ENCODE assay signal across 28 cellular contexts in the genomic region with DNA sequence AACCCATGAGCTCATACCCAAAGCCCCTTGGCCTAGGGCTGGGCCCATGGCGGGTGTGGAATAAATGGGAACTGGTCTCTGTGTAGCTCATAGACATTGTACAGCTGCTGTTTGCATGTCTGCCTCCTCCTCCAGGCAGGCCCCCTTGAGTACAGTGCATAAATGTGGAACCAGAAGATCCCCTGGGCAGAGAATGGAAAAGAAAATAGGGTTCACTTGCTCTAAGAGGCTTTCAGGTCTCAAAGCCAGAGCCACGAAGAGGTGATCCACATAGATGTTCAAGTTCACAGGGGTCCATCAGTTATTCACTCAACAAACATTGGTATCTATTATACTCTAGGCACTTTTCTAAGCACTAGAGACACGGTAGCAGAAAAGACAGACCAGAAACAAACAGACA.
"Had no signal": no experiment of that assay in that cellular context is flagged by ENCODE, and none has a peak within 500 bp of the region (broad histone marks: within the 10 kb centered on the region; RNA-seq: fewer than 3 reads in every experiment).

No MANE protein-coding gene starts in this region.

- FAIRE-seq: urothelium cell line had no signal

- H3K4me1 Mint-ChIP-seq: stimulated activated effector memory CD8-positive, alpha-beta T cell treated with anti-CD3 and anti-CD28 coated beads, Interleukin-12 subunit alpha, Interleukin-12 subunit beta, amount 100 ng/mL, for 72 hours; stimulated activated memory B cell treated with anti-CD40 and anti-IgM and Interleukin-4, amounts not matched to agents 10 μg/mL and 1 μg/mL and 100 μg/mL, for 72 hours; stimulated activated naive B cell treated with anti-CD40 and anti-IgM and Interleukin-4, amounts not matched to agents 10 μg/mL and 1 μg/mL and 100 μg/mL, for 72 hours; stimulated activated naive CD8-positive, alpha-beta T cell treated with anti-CD3 and anti-CD28 coated beads, Interleukin-15, amount 100 ng/mL, for 72 hours had no signal

- H3K27me3 ChIP-seq: testis, thyroid gland, upper lobe of left lung, uterus, vagina had no signal

- H3K27ac ChIP-seq: stomach, suprapubic skin, testis, thoracic aorta, thyroid gland, tibial artery, tibial nerve, upper lobe of left lung, upper lobe of right lung, uterus, vagina had no signal

- H3K9me3 Mint-ChIP-seq: stimulated activated effector memory CD8-positive, alpha-beta T cell treated with anti-CD3 and anti-CD28 coated beads, Interleukin-12 subunit alpha, Interleukin-12 subunit beta, amount 100 ng/mL, for 72 hours; stimulated activated memory B cell treated with anti-CD40 and anti-IgM and Interleukin-4, amounts not matched to agents 10 μg/mL and 1 μg/mL and 100 μg/mL, for 72 hours; stimulated activated naive B cell treated with anti-CD40 and anti-IgM and Interleukin-4, amounts not matched to agents 10 μg/mL and 1 μg/mL and 100 μg/mL, for 72 hours; stimulated activated naive CD8-positive, alpha-beta T cell treated with anti-CD3 and anti-CD28 coated beads, Interleukin-15, amount 100 ng/mL, for 72 hours; stimulated activated naive CD8-positive, alpha-beta T cell treated with anti-CD3 and anti-CD28 coated beads, Interleukin-15, Interleukin-2, amounts not matched to agents 100 ng/mL and 50 ng/mL, for 24 hours; type B pancreatic cell had no signal

- DNase-seq: stimulated activated CD4-positive, alpha-beta T cell treated with anti-CD3 and anti-CD28 coated beads, Interleukin-2, amount 100 ng/mL, for 48 hours; stimulated activated CD4-positive, alpha-beta T cell treated with anti-CD3 and anti-CD28 coated beads, Interleukin-4, amount 100 ng/mL, for 1 hour; stimulated activated CD4-positive, alpha-beta T cell treated with anti-CD3 and anti-CD28 coated beads, Interleukin-4, amount 100 ng/mL, for 24 hours; stimulated activated CD4-positive, alpha-beta T cell treated with anti-CD3 and anti-CD28 coated beads, Interleukin-4, amount 100 ng/mL, for 4 hours; stimulated activated CD8-positive, alpha-beta memory T cell treated with anti-CD3 and anti-CD28 coated beads, Interleukin-4, amount 100 ng/mL, for 48 hours; stimulated activated naive B cell treated with anti-CD40 and anti-IgM and Interleukin-4, amounts not matched to agents 10 μg/mL and 1 μg/mL and 100 μg/mL, for 72 hours; stimulated activated naive CD4-positive, alpha-beta T cell; stimulated activated naive CD4-positive, alpha-beta T cell treated with Interleukin-2 at 50 U/mL for 16 hours; stimulated activated naive CD8-positive, alpha-beta T cell treated with anti-CD3 and anti-CD28 coated beads, Interleukin-15, amount 100 ng/mL, for 72 hours; stimulated activated naive CD8-positive, alpha-beta T cell treated with anti-CD3 and anti-CD28 coated beads, Interleukin-15, Interleukin-2, amounts not matched to agents 100 U/mL and 50 U/mL, for 24 hours; stomach; substantia nigra; testis; thyroid gland; tibial artery; trophoblast cell; upper lobe of left lung; upper lobe of right lung; uterus had no signal

- H3K36me3 ChIP-seq: stomach, suprapubic skin, thoracic aorta, thyroid gland, tibial artery, tibial nerve, upper lobe of left lung, upper lobe of right lung, uterus, vagina had no signal

- H3K27me3 Mint-ChIP-seq: stimulated activated naive CD8-positive, alpha-beta T cell treated with anti-CD3 and anti-CD28 coated beads, Interleukin-15, Interleukin-2, amounts not matched to agents 100 ng/mL and 50 ng/mL, for 24 hours had no signal

- H3K4me1 ChIP-seq: testis, thyroid gland, tibial nerve, upper lobe of right lung, uterus, vagina had no signal

- H3K4me3 ChIP-seq: stomach, suprapubic skin, testis, thoracic aorta, thyroid gland, tibial artery, tibial nerve, upper lobe of left lung, upper lobe of right lung, uterus, vagina had no signal

- ATAC-seq: stimulated activated effector memory CD8-positive, alpha-beta T cell treated with anti-CD3 and anti-CD28 coated beads, Interleukin-12 subunit alpha, Interleukin-12 subunit beta, amount 100 ng/mL, for 72 hours; stimulated activated memory B cell treated with anti-CD40 and anti-IgM and Interleukin-4, amounts not matched to agents 10 μg/mL and 1 μg/mL and 100 μg/mL, for 72 hours; stimulated activated naive B cell treated with anti-CD40 and anti-IgM and Interleukin-4, amounts not matched to agents 10 μg/mL and 1 μg/mL and 100 μg/mL, for 72 hours; stimulated activated naive CD8-positive, alpha-beta T cell treated with anti-CD3 and anti-CD28 coated beads, Interleukin-15, amount 100 ng/mL, for 72 hours; stimulated activated naive CD8-positive, alpha-beta T cell treated with anti-CD3 and anti-CD28 coated beads, Interleukin-15, Interleukin-2, amounts not matched to agents 100 U/mL and 50 U/mL, for 24 hours; upper lobe of right lung had no signal

- H3K4me3 Mint-ChIP-seq: stimulated activated effector memory CD8-positive, alpha-beta T cell treated with anti-CD3 and anti-CD28 coated beads, Interleukin-12 subunit alpha, Interleukin-12 subunit beta, amount 100 ng/mL, for 72 hours; stimulated activated memory B cell treated with anti-CD40 and anti-IgM and Interleukin-4, amounts not matched to agents 10 μg/mL and 1 μg/mL and 100 μg/mL, for 72 hours; stimulated activated naive B cell treated with anti-CD40 and anti-IgM and Interleukin-4, amounts not matched to agents 10 μg/mL and 1 μg/mL and 100 μg/mL, for 72 hours; stimulated activated naive CD8-positive, alpha-beta T cell treated with anti-CD3 and anti-CD28 coated beads, Interleukin-15, amount 100 ng/mL, for 72 hours; stimulated activated naive CD8-positive, alpha-beta T cell treated with anti-CD3 and anti-CD28 coated beads, Interleukin-15, Interleukin-2, amounts not matched to agents 100 ng/mL and 50 ng/mL, for 24 hours; type B pancreatic cell had no signal

- H3K36me3 Mint-ChIP-seq: stimulated activated effector memory CD8-positive, alpha-beta T cell treated with anti-CD3 and anti-CD28 coated beads, Interleukin-12 subunit alpha, Interleukin-12 subunit beta, amount 100 ng/mL, for 72 hours; stimulated activated memory B cell treated with anti-CD40 and anti-IgM and Interleukin-4, amounts not matched to agents 10 μg/mL and 1 μg/mL and 100 μg/mL, for 72 hours; stimulated activated naive B cell treated with anti-CD40 and anti-IgM and Interleukin-4, amounts not matched to agents 10 μg/mL and 1 μg/mL and 100 μg/mL, for 72 hours; type B pancreatic cell had no signal

- H3K27ac Mint-ChIP-seq: stimulated activated effector memory CD8-positive, alpha-beta T cell treated with anti-CD3 and anti-CD28 coated beads, Interleukin-12 subunit alpha, Interleukin-12 subunit beta, amount 100 ng/mL, for 72 hours; stimulated activated memory B cell treated with anti-CD40 and anti-IgM and Interleukin-4, amounts not matched to agents 10 μg/mL and 1 μg/mL and 100 μg/mL, for 72 hours; stimulated activated naive B cell treated with anti-CD40 and anti-IgM and Interleukin-4, amounts not matched to agents 10 μg/mL and 1 μg/mL and 100 μg/mL, for 72 hours; stimulated activated naive CD8-positive, alpha-beta T cell treated with anti-CD3 and anti-CD28 coated beads, Interleukin-15, amount 100 ng/mL, for 72 hours; stimulated activated naive CD8-positive, alpha-beta T cell treated with anti-CD3 and anti-CD28 coated beads, Interleukin-15, Interleukin-2, amounts not matched to agents 100 ng/mL and 50 ng/mL, for 24 hours; type B pancreatic cell had no signal

- H3K9me3 ChIP-seq: stomach, suprapubic skin, testis, thoracic aorta, thyroid gland, tibial artery, tibial nerve, upper lobe of left lung, upper lobe of right lung, uterus, vagina had no signal
